Comparison of ENCODE assay signal across 8 cellular contexts in genomic region chr20:64084209-64085152, GRCh38. TPM values are rescaled to one million over a fixed set of nuclear protein-coding genes. Genes with fewer than 3 reads are reported as not detected.
A peak's percentile ranks its signal among the peaks of the same experiment; 100 is the strongest.
DNase-seq lines count a peak whose midpoint lies in the region; FAIRE-seq and TF ChIP-seq lines count a peak whose summit lies in the region.

TSS of gene LKAAEAR1 (minus strand) at chr20:64084398. CDS start at chr20:64084219, 179 bp downstream.

- peaks cover 16% of the 10 kb centered on the region for H3K36me3 Mint-ChIP-seq in glutamatergic neuron (ENCODE audit: unreplicated experiment)

- WGBS in small intestine, 3 donors: 5 to 11% (median 9%) methylated on average over 37 to 52 of the region's 52 CpGs

- peak within 1 kb of the TSS; percentile 93 for H3K4me3 Mint-ChIP-seq in glutamatergic neuron (ENCODE audit: unreplicated experiment)

- no peak within 1 kb of the TSS for H3K9ac ChIP-seq in SK-N-MC (ENCODE audit: insufficient read length)

- H3K4me1 Mint-ChIP-seq in glutamatergic neuron (ENCODE audit: low read depth, unreplicated experiment): peaks cover 9% of the 10 kb centered on the region

- intact Hi-C loops in head of caudate nucleus (cut with DNase I): no loop called here

- DNase-seq in NCI-H2227 (lab: John Stamatoyannopoulos, UW; ENCODE audit: unreplicated experiment) (peak; percentile 68), NCI-H2227 treated with DMSO at 0.1 percent for 48 hours (lab: John Stamatoyannopoulos, UW) (no peak), SK-N-MC (ENCODE audit: low read depth, low spot score) (no peak), glutamatergic neuron (no peak), small intestine (no peak), LoVo (ENCODE audit: low spot score) (no peak), HPDE6-E6E7 (ENCODE audit: extremely low spot score) (no peak), head of caudate nucleus (no peak)

- peaks cover 34% of the 10 kb centered on the region for H3K27me3 Mint-ChIP-seq in glutamatergic neuron (ENCODE audit: unreplicated experiment)

- H3K27me3 ChIP-seq in small intestine (ENCODE audit: control insufficient read depth in 2 of 2, insufficient read depth in 2 of 2, low read length in 2 of 2): peaks cover 4 to 18% of the 10 kb centered on the region in 2 donors

- H3K27ac ChIP-seq in SK-N-MC (no peak within 1 kb of the TSS), small intestine (ENCODE audit: low read depth in 1 of 2, low read length in 1 of 2) (no peak within 1 kb of the TSS)

- peak within 1 kb of the TSS; percentile 75 for H3K27ac Mint-ChIP-seq in glutamatergic neuron (ENCODE audit: unreplicated experiment)

- TF ChIP-seq CTCF in glutamatergic neuron (IDR thresholded peaks at IDR 0.05; ENCODE audit: partially characterized antibody, unreplicated experiment): no peak

- H3K36me3 ChIP-seq in SK-N-MC (ENCODE audit: insufficient read depth, low read length) (no peaks in the 10 kb centered on the region), small intestine (ENCODE audit: control insufficient read depth in 2 of 2, insufficient read depth in 2 of 2, low read length in 2 of 2) (no peaks in the 10 kb centered on the region)

- peaks cover 26% of the 10 kb centered on the region for H3K9me3 Mint-ChIP-seq in glutamatergic neuron (ENCODE audit: unreplicated experiment)

- no peak for FAIRE-seq in small intestine (lab: Jason Lieb, UNC)

- H3K4me3 ChIP-seq in SK-N-MC (peak within 1 kb of the TSS; percentile 82), small intestine (ENCODE audit: low read depth in 1 of 2, low read length in 2 of 2) (peak within 1 kb of the TSS; percentile 1 to 44)

- H3K9me3 ChIP-seq in SK-N-MC (ENCODE audit: low read depth, low read length): no peaks in the 10 kb centered on the region
- no peaks in the 10 kb centered on the region for H3K9me3 ChIP-seq in small intestine (ENCODE audit: control insufficient read depth, low read depth)

- H3K4me1 ChIP-seq in small intestine (ENCODE audit: control insufficient read depth in 2 of 2, insufficient read depth in 1 of 2, low read depth in 1 of 2, low read length in 1 of 2): no peaks in the 10 kb centered on the region

RNA-seq across cellular contexts. Expression of gene LKAAEAR1, which starts in this region (rescaled TPM):
- total RNA-seq in glutamatergic neuron (ENCODE audit: unreplicated experiment): not detected
- not detected for polyA plus RNA-seq in small intestine
